Comparison of ENCODE assay signal across 1 cellular context in genomic region chr13:36819064-36819810, GRCh38.
A peak's percentile ranks its signal among the peaks of the same experiment; 100 is the strongest.
TF ChIP-seq lines count a peak whose summit lies in the region.

Gene RFXAP, plus strand, starts transcription at chr13:36819222. Its CDS starts 136 bp downstream, at chr13:36819358.

TF ChIP-seq in HepG2, 621 proteins besides CTCF, POLR2A, EP300 and RAD21 (continued from another document and continues in another):
- no peak; the same call in 1 of the 2 replicates for TF ChIP-seq ARID5B (CRISPR knock-in tag; IDR thresholded peaks at IDR 0.05)
- no peak; the same call in 1 of the 2 replicates for TF ChIP-seq ZNF800 (CRISPR knock-in tag; IDR thresholded peaks at IDR 0.05)
- TF ChIP-seq TAF1 (CRISPR knock-in tag; IDR thresholded peaks at IDR 0.05) = peak; percentile 33; the same call in 1 of the 2 replicates
- TF ChIP-seq GPN1 (CRISPR knock-in tag; IDR thresholded peaks at IDR 0.05; ENCODE audit: borderline replicate concordance) = no peak
- TF ChIP-seq PITX1 (CRISPR knock-in tag; IDR thresholded peaks at IDR 0.05) = no peak
- no peak for TF ChIP-seq ZNF446 (CRISPR knock-in tag; IDR thresholded peaks at IDR 0.05)
- no peak for TF ChIP-seq FOXC1 (CRISPR knock-in tag; IDR thresholded peaks at IDR 0.05; ENCODE audit: borderline replicate concordance)
- TF ChIP-seq TFDP2 (CRISPR knock-in tag; IDR thresholded peaks at IDR 0.05) = peak; percentile 60; the same call in 1 of the 2 replicates
- TF ChIP-seq REXO4 (CRISPR knock-in tag; IDR thresholded peaks at IDR 0.05; ENCODE audit: borderline replicate concordance) = no peak
- peak in 1 of 2 experiments; percentile 90; a peak in 2 of 4 replicates for TF ChIP-seq ATF4 (CRISPR knock-in tag; IDR thresholded peaks at IDR 0.05)
- TF ChIP-seq ZNF318 (CRISPR knock-in tag; IDR thresholded peaks at IDR 0.05) = no peak
- TF ChIP-seq ZNF746 (CRISPR knock-in tag; IDR thresholded peaks at IDR 0.05) = no peak
- no peak for TF ChIP-seq KDM4B (CRISPR knock-in tag; IDR thresholded peaks at IDR 0.05)
- peak; percentile 14; the same call in 1 of the 2 replicates for TF ChIP-seq ZNF556 (CRISPR knock-in tag; IDR thresholded peaks at IDR 0.05; ENCODE audit: borderline replicate concordance)
- no peak for TF ChIP-seq ZSCAN9 (CRISPR knock-in tag; IDR thresholded peaks at IDR 0.05; ENCODE audit: borderline replicate concordance)
- TF ChIP-seq MYPOP (CRISPR knock-in tag; IDR thresholded peaks at IDR 0.05) = peak; percentile 32; the same call in 1 of the 2 replicates
- no peak; the same call in 1 of the 2 replicates for TF ChIP-seq PRDM15 (CRISPR knock-in tag; IDR thresholded peaks at IDR 0.05)
- no peak for TF ChIP-seq IKZF4 (CRISPR knock-in tag; IDR thresholded peaks at IDR 0.05; ENCODE audit: borderline replicate concordance, low read depth, not compliant biosample characterization)
- TF ChIP-seq ETV5 (CRISPR knock-in tag; IDR thresholded peaks at IDR 0.05; ENCODE audit: borderline replicate concordance) = no peak
- no peak for TF ChIP-seq ZC3H13 (CRISPR knock-in tag; IDR thresholded peaks at IDR 0.05)
- TF ChIP-seq LCORL (IDR thresholded peaks at IDR 0.05) = no peak
- no peak for TF ChIP-seq LCORL (CRISPR knock-in tag; IDR thresholded peaks at IDR 0.05)
- TF ChIP-seq POGK (CRISPR knock-in tag; conservative IDR thresholded peaks at IDR 0.05) = no peak; the same call in 1 of the 2 replicates
- TF ChIP-seq IRF2 (CRISPR knock-in tag; IDR thresholded peaks at IDR 0.05) = no peak
- TF ChIP-seq ZNF34 (CRISPR knock-in tag; IDR thresholded peaks at IDR 0.05; ENCODE audit: borderline replicate concordance) = no peak
- TF ChIP-seq SETDB1 (CRISPR knock-in tag; IDR thresholded peaks at IDR 0.05; ENCODE audit: borderline replicate concordance) = no peak
- TF ChIP-seq ZNF235 (CRISPR knock-in tag; IDR thresholded peaks at IDR 0.05; ENCODE audit: borderline replicate concordance) = no peak
- peak; percentile 76 for TF ChIP-seq ASH2L (IDR thresholded peaks at IDR 0.05; ENCODE audit: insufficient read length, low read depth, low read length)
- TF ChIP-seq ZNF484 (CRISPR knock-in tag; IDR thresholded peaks at IDR 0.05; ENCODE audit: borderline replicate concordance, low read depth) = no peak
- TF ChIP-seq SNAPC2 (CRISPR knock-in tag; IDR thresholded peaks at IDR 0.05) = no peak; the same call in 1 of the 2 replicates
- TF ChIP-seq ZNF253 (CRISPR knock-in tag; IDR thresholded peaks at IDR 0.05; ENCODE audit: borderline replicate concordance) = no peak
- TF ChIP-seq ELF4 (CRISPR knock-in tag; IDR thresholded peaks at IDR 0.05; ENCODE audit: borderline replicate concordance) = no peak
- TF ChIP-seq SUZ12 (IDR thresholded peaks at IDR 0.05; ENCODE audit: low read depth, low read length) = no peak
- no peak for TF ChIP-seq HDAC2 (CRISPR knock-in tag; IDR thresholded peaks at IDR 0.05)
- TF ChIP-seq SOX5 (CRISPR knock-in tag; IDR thresholded peaks at IDR 0.05; ENCODE audit: borderline replicate concordance) = no peak
- no peak for TF ChIP-seq RCOR2 (CRISPR knock-in tag; IDR thresholded peaks at IDR 0.05)
